16 cellular contexts compared by ENCODE assay signal in the genomic region with DNA sequence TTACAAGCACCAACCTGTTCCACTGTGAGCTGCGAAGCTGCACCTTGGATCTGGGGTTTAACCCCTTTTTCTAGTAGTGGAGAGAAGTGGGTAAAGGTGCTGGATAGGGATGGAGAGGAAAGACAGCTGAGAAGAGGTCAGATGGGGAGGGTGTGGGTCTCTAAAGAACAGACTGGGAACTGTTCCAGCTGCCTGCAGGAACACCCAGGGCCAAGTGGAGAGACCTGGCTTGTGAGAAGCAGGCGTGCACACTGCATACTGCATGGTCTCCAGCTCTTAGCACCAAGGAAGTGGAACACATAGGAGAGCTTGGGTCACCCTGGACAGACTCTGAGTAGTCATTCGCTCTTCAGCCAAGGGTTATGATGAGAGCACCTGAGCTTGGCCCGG. TPM values are rescaled to one million over a fixed set of nuclear protein-coding genes. Genes with fewer than 3 reads are reported as not detected.
A peak's percentile ranks its signal among the peaks of the same experiment; 100 is the strongest.
DNase-seq lines count a peak whose midpoint lies in the region; ATAC-seq and TF ChIP-seq lines count a peak whose summit lies in the region.
"Had no signal": no experiment of that assay in that cellular context is flagged by ENCODE, and none has a peak within 500 bp of the region (broad histone marks: within the 10 kb centered on the region; RNA-seq: fewer than 3 reads in every experiment).

No MANE protein-coding gene starts in this region.

- H3K4me2 ChIP-seq in BLaER1 (peak overlapping the region; percentile 85), MM.1S (ENCODE audit: low read depth, low read length) (no peak overlapping the region)

- intact Hi-C loops in CD4-positive, alpha-beta T cell (cut with DNase I, micrococcal nuclease), result loop anchor here in 1 of 2 experiments (10.0 kb wide), 1 partner anchor 77 kb away; no protein-coding TSS in a partner anchor

- CTCF ChIA-PET in CD4-positive, alpha-beta T cell (lab: Charles Lee), result no interaction called here

- peaks cover 45% of the 10 kb centered on the region for H3K4me1 Mint-ChIP-seq in CD4-positive, alpha-beta T cell (ENCODE audit: low read depth)
- peaks cover 92% of the 10 kb centered on the region for H3K4me1 Mint-ChIP-seq in brain
- H3K4me1 Mint-ChIP-seq in mesothelial cell of epicardium, result peaks cover 59% of the 10 kb centered on the region

- H3F3A ChIP-seq in MM.1S (ENCODE audit: insufficient read depth, low read length), result no peaks in the 10 kb centered on the region

- no peak for ATAC-seq in CD4-positive, alpha-beta T cell (ENCODE audit: poor library complexity)
- ATAC-seq in HG03439 (IDR thresholded peaks at IDR 0.05; ENCODE audit: unreplicated experiment) (no peak), GM21717 (IDR thresholded peaks at IDR 0.05; ENCODE audit: unreplicated experiment) (no peak)
- ATAC-seq: activated CD4-positive, CD25-positive, alpha-beta regulatory T cell treated with anti-CD3 and anti-CD28 coated beads, Interleukin-2, amount 50 U/mL, for 24 hours; stimulated activated effector memory CD8-positive, alpha-beta T cell treated with anti-CD3 and anti-CD28 coated beads, Interleukin-12 subunit alpha, Interleukin-12 subunit beta, amount 100 ng/mL, for 72 hours had no signal

- H2AFZ ChIP-seq in MM.1S (ENCODE audit: low read length), result no peak overlapping the region
- H2AFZ ChIP-seq: hepatocyte had no signal

- H3K4me1 ChIP-seq in BLaER1 (peaks cover 97% of the 10 kb centered on the region), MM.1S (ENCODE audit: low read length) (peaks cover 4% of the 10 kb centered on the region; the same call in 1 of the 2 replicates)

- DNase-seq in CD4-positive, alpha-beta T cell, result no peak
- no peak for DNase-seq in mesothelial cell of epicardium (ENCODE audit: low spot score in 2 of 2, unreplicated experiment in 2 of 2)
- no peak for DNase-seq in MM.1S
- DNase-seq: activated effector memory CD4-positive, alpha-beta T cell treated with anti-CD3 and anti-CD28 coated beads, Interleukin-2, amount 50 U/mL, for 16 hours; BE2C; psoas muscle; SIG-M5 had no signal

- no peaks in the 10 kb centered on the region for H3K9me2 ChIP-seq in MM.1S (replicated peaks; ENCODE audit: insufficient read depth, low read length)

- no peaks in the 10 kb centered on the region for H3K9me3 Mint-ChIP-seq in CD4-positive, alpha-beta T cell
- peaks cover 0 to 3% (median 0%) of the 10 kb centered on the region in 5 experiments for H3K9me3 Mint-ChIP-seq in brain
- H3K9me3 Mint-ChIP-seq in mesothelial cell of epicardium, result peaks cover under 1% of the 10 kb centered on the region
- H3K9me3 Mint-ChIP-seq: stimulated activated effector memory CD8-positive, alpha-beta T cell treated with anti-CD3 and anti-CD28 coated beads, Interleukin-12 subunit alpha, Interleukin-12 subunit beta, amount 100 ng/mL, for 72 hours; T-helper 1 cell treated with Interleukin-12 subunit alpha and Interleukin-12 subunit beta and Interleukin-4 antibody, amounts not matched to agents 30 μg/mL and 1 μg/mL, for 36 hours had no signal

- H3K4me3 ChIP-seq in BLaER1 (no peak overlapping the region), MM.1S (ENCODE audit: low read length) (no peak overlapping the region)
- H3K4me3 ChIP-seq: hepatocyte, psoas muscle, tibial nerve had no signal

- H3K79me2 ChIP-seq in MM.1S (ENCODE audit: low read length), result peaks cover 100% of the 10 kb centered on the region

- no peak overlapping the region; the same call in 1 of the 2 replicates for H3K9ac ChIP-seq in BLaER1
- no peak overlapping the region for H3K9ac ChIP-seq in MM.1S (ENCODE audit: low read length)

- H3K36me3 ChIP-seq in BLaER1, result peaks cover 25% of the 10 kb centered on the region; the same call in 1 of the 2 replicates
- H3K36me3 ChIP-seq in MM.1S (replicated peaks; ENCODE audit: insufficient read depth, low read length), result no peaks in the 10 kb centered on the region
- H3K36me3 ChIP-seq: tibial nerve had no signal

- no peaks in the 10 kb centered on the region for H3K27me3 Mint-ChIP-seq in CD4-positive, alpha-beta T cell
- H3K27me3 Mint-ChIP-seq in brain, result peaks cover 15% of the 10 kb centered on the region
- H3K27me3 Mint-ChIP-seq in mesothelial cell of epicardium (ENCODE audit: low read depth), result no peaks in the 10 kb centered on the region

- TF ChIP-seq CTCF in CD4-positive, alpha-beta T cell (IDR thresholded peaks at IDR 0.05), result no peak
- TF ChIP-seq CTCF in brain (conservative IDR thresholded peaks at IDR 0.05), result no peak
- TF ChIP-seq CTCF in mesothelial cell of epicardium (IDR thresholded peaks at IDR 0.05; ENCODE audit: unreplicated experiment), result no peak
- no peak for TF ChIP-seq CTCF in MM.1S (IDR thresholded peaks at IDR 0.05; ENCODE audit: low read length)

- H3K27me3 ChIP-seq in BLaER1 (peaks cover 37% of the 10 kb centered on the region), MM.1S (replicated peaks; ENCODE audit: insufficient read depth, low read length) (no peaks in the 10 kb centered on the region)
- no peaks in the 10 kb centered on the region for H3K27me3 ChIP-seq in CD4-positive, alpha-beta T cell (ENCODE audit: control insufficient read depth, insufficient read depth, low read length)
- H3K27me3 ChIP-seq: BE2C had no signal

- POLR2A ChIA-PET in CD4-positive, alpha-beta T cell (lab: Charles Lee), result interaction anchor here (1.4 to 2.5 kb wide), 2 partner anchors 16 to 68 kb away, joined by 4 to 13 read pairs; partner anchors contain the start of gene BCOR

- peaks cover 100% of the 10 kb centered on the region for H4K20me1 ChIP-seq in BLaER1
- H4K20me1 ChIP-seq in MM.1S (ENCODE audit: insufficient read depth, low read length), result peaks cover 63% of the 10 kb centered on the region

- H3K9me3 ChIP-seq in BLaER1 (peaks cover 8% of the 10 kb centered on the region; the same call in 1 of the 2 replicates), MM.1S (replicated peaks; ENCODE audit: insufficient read depth, low read length) (no peaks in the 10 kb centered on the region)
- H3K9me3 ChIP-seq in CD4-positive, alpha-beta T cell (ENCODE audit: control insufficient read depth, low read length), result no peaks in the 10 kb centered on the region
- H3K9me3 ChIP-seq: BE2C, psoas muscle, tibial nerve had no signal

- H3K36me3 Mint-ChIP-seq in CD4-positive, alpha-beta T cell (ENCODE audit: low read depth), result peaks cover 13% of the 10 kb centered on the region
- H3K36me3 Mint-ChIP-seq in brain (peaks cover 13% of the 10 kb centered on the region), mesothelial cell of epicardium (peaks cover under 1% of the 10 kb centered on the region)

- peak overlapping the region; percentile 54 for H3K4me3 Mint-ChIP-seq in CD4-positive, alpha-beta T cell
- peak overlapping the region in 4 of 5 experiments; percentile 44 to 63 (median 55) for H3K4me3 Mint-ChIP-seq in brain
- H3K4me3 Mint-ChIP-seq in mesothelial cell of epicardium, result peak overlapping the region; percentile 23
- H3K4me3 Mint-ChIP-seq: T-helper 1 cell treated with Interleukin-12 subunit alpha and Interleukin-12 subunit beta and Interleukin-4 antibody, amounts not matched to agents 30 μg/mL and 1 μg/mL, for 36 hours had no signal

- H3K27ac ChIP-seq in BLaER1 (no peak overlapping the region), MM.1S (ENCODE audit: low read length) (no peak overlapping the region)
- no peak overlapping the region for H3K27ac ChIP-seq in CD4-positive, alpha-beta T cell (ENCODE audit: low read depth, low read length)
- H3K27ac ChIP-seq: psoas muscle had no signal

- H3K27ac Mint-ChIP-seq in CD4-positive, alpha-beta T cell, result peak overlapping the region; percentile 59
- H3K27ac Mint-ChIP-seq in brain (peak overlapping the region in 4 of 5 experiments; percentile 7 to 79 (median 42)), mesothelial cell of epicardium (peak overlapping the region; percentile 80)
- H3K27ac Mint-ChIP-seq: T-helper 1 cell treated with Interleukin-12 subunit alpha and Interleukin-12 subunit beta and Interleukin-4 antibody, amounts not matched to agents 30 μg/mL and 1 μg/mL, for 36 hours had no signal

RNA-seq across cellular contexts. Expression of gene BCOR, which starts 16.1 kb away (rescaled TPM):
- total RNA-seq in CD4-positive, alpha-beta T cell, result 10 to 100 TPM; 26.1 to 26.3 TPM
- polyA plus RNA-seq in brain (ENCODE audit: insufficient read depth, low read depth, low replicate concordance), result 41.6 TPM
- total RNA-seq in mesothelial cell of epicardium, result 49.0 to 52.3 TPM (median 49.7 TPM) in 3 replicates
